In the genomic region with DNA sequence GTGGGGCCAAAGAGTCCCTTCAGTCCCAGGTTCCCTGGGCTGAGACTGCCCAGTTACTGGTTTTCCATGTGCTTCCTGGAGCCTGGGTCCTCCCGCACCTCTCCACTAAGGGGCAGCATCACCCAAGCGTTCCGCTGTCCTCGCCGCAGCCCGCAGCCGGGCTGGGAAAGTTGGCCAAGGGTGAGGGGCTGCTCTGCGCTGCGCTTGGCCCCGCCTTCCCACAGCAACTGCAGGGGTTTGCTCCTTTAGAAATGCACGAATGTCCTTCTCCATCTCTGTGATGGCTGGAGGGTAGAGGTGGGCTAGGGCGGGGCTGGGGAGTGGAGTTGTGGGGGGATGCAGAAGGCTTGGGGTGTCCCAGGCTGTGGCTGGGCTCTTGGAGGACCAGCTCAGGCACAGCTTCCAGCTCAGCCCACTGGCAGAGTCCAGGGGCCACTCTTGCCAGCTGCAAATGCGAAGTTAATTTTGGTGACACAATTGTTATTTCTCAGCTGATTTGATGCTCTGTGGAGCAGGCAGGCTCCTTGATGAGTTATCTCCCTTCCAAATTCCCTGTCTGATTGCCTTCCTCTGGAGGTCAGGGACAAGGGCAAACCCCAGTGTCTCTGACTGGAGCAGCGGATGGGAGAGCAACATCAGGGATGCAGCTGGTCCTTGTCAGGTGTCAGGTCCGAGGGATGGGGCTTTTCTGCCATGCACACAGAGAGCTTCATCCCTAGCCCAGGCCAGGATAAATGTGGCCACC, we compare ENCODE assay signal across 8 cellular contexts.
DNase-seq lines count a peak whose midpoint lies in the region; ATAC-seq and TF ChIP-seq lines count a peak whose summit lies in the region.

No MANE protein-coding gene starts in this region.

- H3K9me3 ChIP-seq in Caco-2: no peaks in the 10 kb centered on the region
- H3K9me3 ChIP-seq in NT2/D1 (ENCODE audit: insufficient read depth, low read length): no peaks in the 10 kb centered on the region
- no peaks in the 10 kb centered on the region for H3K9me3 ChIP-seq in tibial nerve

- peak overlapping the region; percentile 42 for H3K9ac ChIP-seq in NT2/D1 (ENCODE audit: insufficient read length, low read depth)

- H3K4me3 ChIP-seq in Caco-2 (ENCODE audit: low read depth, low read length) (no peak overlapping the region), NT2/D1 (ENCODE audit: insufficient read length, low read depth) (no peak overlapping the region), tibial nerve (no peak overlapping the region)

- no peak overlapping the region for H3K27ac ChIP-seq in tibial nerve

- TF ChIP-seq EP300 in tibial nerve (IDR thresholded peaks at IDR 0.05): no peak

- no peaks in the 10 kb centered on the region for H3K9me3 Mint-ChIP-seq in Caco-2 (ENCODE audit: unreplicated experiment)
- H3K9me3 Mint-ChIP-seq in activated T-cell treated with anti-CD3 and anti-CD28 coated beads, Interleukin-2, amount 50 U/mL, for 24 hours: no peaks in the 10 kb centered on the region
- H3K9me3 Mint-ChIP-seq in naive thymus-derived CD8-positive, alpha-beta T cell: no peaks in the 10 kb centered on the region

- H3K36me3 ChIP-seq in Caco-2 (ENCODE audit: control insufficient read depth, insufficient read depth, low read length) (no peaks in the 10 kb centered on the region), NT2/D1 (ENCODE audit: insufficient read depth, insufficient read length, low read length) (peaks cover 16% of the 10 kb centered on the region), tibial nerve (no peaks in the 10 kb centered on the region)

- TF ChIP-seq CTCF in Caco-2 (IDR thresholded peaks at IDR 0.05; ENCODE audit: insufficient read depth in 1 of 2, low read depth in 1 of 2, low read length in 1 of 2, severe bottlenecking in 1 of 2, unreplicated experiment in 1 of 2): peak; percentile 98 to 99
- TF ChIP-seq CTCF in tibial nerve (IDR thresholded peaks at IDR 0.05): peak; percentile 79 to 91 (median 87)

- no TSS peak for BruUV-seq in Caco-2 (replicated peaks; lab: Mats Ljungman, UMichigan)

- no peaks in the 10 kb centered on the region for H3K36me3 Mint-ChIP-seq in Caco-2 (ENCODE audit: insufficient read depth, unreplicated experiment)
- peaks cover 18% of the 10 kb centered on the region for H3K36me3 Mint-ChIP-seq in activated T-cell treated with anti-CD3 and anti-CD28 coated beads, Interleukin-2, amount 50 U/mL, for 24 hours (ENCODE audit: low read depth)
- peaks cover 0 to 42% (median 11%) of the 10 kb centered on the region in 3 donors for H3K36me3 Mint-ChIP-seq in naive thymus-derived CD8-positive, alpha-beta T cell

- H3K4me1 Mint-ChIP-seq in Caco-2 (ENCODE audit: low read depth, unreplicated experiment): no peaks in the 10 kb centered on the region
- H3K4me1 Mint-ChIP-seq in activated T-cell treated with anti-CD3 and anti-CD28 coated beads, Interleukin-2, amount 50 U/mL, for 24 hours (ENCODE audit: low read depth): peaks cover 55% of the 10 kb centered on the region
- H3K4me1 Mint-ChIP-seq in naive thymus-derived CD8-positive, alpha-beta T cell: peaks cover 31 to 79% (median 66%) of the 10 kb centered on the region in 4 donors

- no peak overlapping the region for H3K4me3 Mint-ChIP-seq in Caco-2 (ENCODE audit: unreplicated experiment)
- H3K4me3 Mint-ChIP-seq in activated T-cell treated with anti-CD3 and anti-CD28 coated beads, Interleukin-2, amount 50 U/mL, for 24 hours: no peak overlapping the region
- peak overlapping the region in 9 of 10 donors; percentile 33 to 89 (median 54) for H3K4me3 Mint-ChIP-seq in naive thymus-derived CD8-positive, alpha-beta T cell

- H3K27me3 ChIP-seq in Caco-2 (replicated peaks; ENCODE audit: control insufficient read depth, insufficient read depth, low read length) (no peaks in the 10 kb centered on the region), NT2/D1 (ENCODE audit: insufficient read depth, insufficient read length) (no peaks in the 10 kb centered on the region), tibial nerve (no peaks in the 10 kb centered on the region)

- H3K4me1 ChIP-seq in Caco-2 (no peaks in the 10 kb centered on the region; the same call in 1 of the 2 replicates), NT2/D1 (ENCODE audit: insufficient read depth, insufficient read length) (peaks cover 28% of the 10 kb centered on the region), tibial nerve (peaks cover 0 to 42% (median 12%) of the 10 kb centered on the region in 4 donors)

- 27 to 37% methylated on average over 4 to 12 of the region's 15 CpGs for WGBS in tibial nerve, 2 donors

- intact Hi-C loops in Caco-2 (cut with micrococcal nuclease; ENCODE audit: unreplicated experiment): loop anchor here (1.0 to 5.0 kb wide), 4 partner anchors 52 to 255 kb away; no protein-coding TSS in a partner anchor

- POLR2A ChIA-PET in Caco-2 (lab: Charles Lee): interaction anchor here (0.5 to 0.6 kb wide), 3 partner anchors 25 to 256 kb away, joined by 3 to 12 read pairs (median 4); no protein-coding TSS in a partner anchor
- POLR2A ChIA-PET in naive thymus-derived CD8-positive, alpha-beta T cell (lab: Charles Lee): interaction anchor here (0.5 to 29.2 kb wide), 15 partner anchors 4 to 257 kb away, joined by 3 to 883 read pairs (median 4); a partner anchor contains a TSS

- no peaks in the 10 kb centered on the region for H3K27me3 Mint-ChIP-seq in Caco-2 (ENCODE audit: insufficient read depth, unreplicated experiment)
- H3K27me3 Mint-ChIP-seq in activated T-cell treated with anti-CD3 and anti-CD28 coated beads, Interleukin-2, amount 50 U/mL, for 24 hours: no peaks in the 10 kb centered on the region
- no peaks in the 10 kb centered on the region for H3K27me3 Mint-ChIP-seq in naive thymus-derived CD8-positive, alpha-beta T cell

- CTCF ChIA-PET in Caco-2 (lab: Charles Lee): interaction anchor here (0.6 to 6.6 kb wide), 21 partner anchors 10 to 384 kb away, joined by 3 to 155 read pairs (median 4); a partner anchor contains a TSS

- peak; percentile 41 for ATAC-seq in HG02885 (IDR thresholded peaks at IDR 0.05; ENCODE audit: poor library complexity, unreplicated experiment)
- peak; percentile 77 to 81 for ATAC-seq in naive thymus-derived CD8-positive, alpha-beta T cell
- ATAC-seq in HG03457 (IDR thresholded peaks at IDR 0.05; ENCODE audit: unreplicated experiment): no peak

- DNase-seq in Caco-2 (peak; percentile 87 to 94), NT2/D1 (ENCODE audit: low read depth, low spot score) (peak; percentile 65), erythroblast (lab: John Stamatoyannopoulos, UW) (peak; percentile 62 to 77), tibial nerve (ENCODE audit: low spot score in 2 of 2) (peak in 1 of 2 donors; percentile 35)
- DNase-seq in activated T-cell treated with anti-CD3 and anti-CD28 coated beads, Interleukin-2, amount 50 U/mL, for 24 hours: peak; percentile 85
- peak; percentile 44 to 83 (median 68) for DNase-seq in naive thymus-derived CD8-positive, alpha-beta T cell

- H3K27ac Mint-ChIP-seq in Caco-2 (ENCODE audit: unreplicated experiment): no peak overlapping the region
- peak overlapping the region; percentile 89 for H3K27ac Mint-ChIP-seq in activated T-cell treated with anti-CD3 and anti-CD28 coated beads, Interleukin-2, amount 50 U/mL, for 24 hours
- H3K27ac Mint-ChIP-seq in naive thymus-derived CD8-positive, alpha-beta T cell: peak overlapping the region; percentile 81 to 96 (median 93)

- no peak for TF ChIP-seq POLR2A in erythroblast (IDR thresholded peaks at IDR 0.05; ENCODE audit: low read length)
- TF ChIP-seq POLR2A in tibial nerve (IDR thresholded peaks at IDR 0.05): no peak

Comparison
In these comparisons a context has a peak if more than half of its experiments do, and no peak if none do; other contexts are left out.
1. H3K4me3 Mint-ChIP-seq: peak in naive thymus-derived CD8-positive, alpha-beta T cell (9 of 10); none in Caco-2 (single experiment) and activated T-cell treated with anti-CD3 and anti-CD28 coated beads, Interleukin-2, amount 50 U/mL, for 24 hours (single experiment).